In genomic region chr20:40966516-40967185, GRCh38 we compare ENCODE assay signal across 16 cellular contexts.
DNase-seq lines count a peak whose midpoint lies in the region; TF ChIP-seq lines count a peak whose summit lies in the region.
"Had no signal": no experiment of that assay in that cellular context is flagged by ENCODE, and none has a peak within 500 bp of the region (broad histone marks: within the 10 kb centered on the region; RNA-seq: fewer than 3 reads in every experiment).

No MANE protein-coding gene starts in this region.

- no peaks in the 10 kb centered on the region for H3K79me2 ChIP-seq in mammary epithelial cell (ENCODE audit: insufficient read depth, low read length)

- CTCF ChIA-PET in mammary epithelial cell (lab: Charles Lee; ENCODE audit: low non-redundant PET), result no interaction called here

- intact Hi-C loops in mammary epithelial cell (cut with micrococcal nuclease), result loop anchor here (5.0 to 10.0 kb wide), 3 partner anchors 111 to 768 kb away; no protein-coding TSS in a partner anchor
- intact Hi-C loops in activated T-helper 1 cell treated with anti-CD3 and anti-CD28 coated beads, Interleukin-12 subunit alpha, Interleukin-12 subunit beta, Interleukin-2, Interleukin-4 antibody, amounts not matched to agents 30 ng/mL and 10 ng/mL and 1 ng/mL, durations not matched to agents 14 hours and 24 hours and 36 hours (cut with micrococcal nuclease), result loop anchor here (5.0 kb wide), 1 partner anchor 111 kb away; no protein-coding TSS in a partner anchor
- intact Hi-C loops in prostate gland (cut with DNase I), result loop anchor here (10.0 kb wide), 2 partner anchors 1082 to 1702 kb away; no protein-coding TSS in a partner anchor

- H3K9ac ChIP-seq in mammary epithelial cell (ENCODE audit: insufficient read depth, low read length), result no peak overlapping the region

- peaks cover 4% of the 10 kb centered on the region for H3K27me3 Mint-ChIP-seq in activated T-helper 1 cell treated with anti-CD3 and anti-CD28 coated beads, Interleukin-12 subunit alpha, Interleukin-12 subunit beta, Interleukin-2, Interleukin-4 antibody, amounts not matched to agents 30 ng/mL and 10 ng/mL and 1 ng/mL, durations not matched to agents 14 hours and 24 hours and 36 hours (ENCODE audit: insufficient read depth)

- H2AFZ ChIP-seq in mammary epithelial cell (ENCODE audit: low read depth, low read length), result peak overlapping the region; percentile 28
- H2AFZ ChIP-seq: PC-9 had no signal

- BruUV-seq in mammary epithelial cell (replicated peaks; lab: Mats Ljungman, UMichigan), result no TSS peak

- no peaks in the 10 kb centered on the region for H4K20me1 ChIP-seq in mammary epithelial cell (ENCODE audit: insufficient read depth, low read length)

- DNase-seq in activated CD8-positive, alpha-beta memory T cell treated with anti-CD3 and anti-CD28 coated beads for 24 hours, result peak; percentile 49
- DNase-seq in activated CD8-positive, alpha-beta memory T cell treated with anti-CD3 and anti-CD28 coated beads, Interleukin-2, amount 50 U/mL, for 4 hours, result no peak
- DNase-seq in mammary epithelial cell, result no peak
- peak; percentile 82 for DNase-seq in mesenteric fat pad (ENCODE audit: low spot score)
- DNase-seq in activated T-helper 1 cell treated with anti-CD3 and anti-CD28 coated beads, Interleukin-12 subunit alpha, Interleukin-12 subunit beta, Interleukin-2, Interleukin-4 antibody, amounts not matched to agents 30 ng/mL and 10 ng/mL and 1 ng/mL, durations not matched to agents 14 hours and 24 hours and 36 hours (ENCODE audit: low spot score), result no peak
- no peak for DNase-seq in prostate gland (ENCODE audit: low spot score)
- DNase-seq in activated T-cell treated with anti-CD3 and anti-CD28 coated beads for 4 hours, result no peak
- DNase-seq in stimulated activated CD4-positive, alpha-beta T cell treated with anti-CD3 and anti-CD28 coated beads, Interleukin-4, amount 100 ng/mL, for 24 hours, result no peak
- DNase-seq: 8988T, DMS79 treated with DMSO at 0.1 percent for 48 hours, NCI-H187, NCI-H2107, NCI-H226, PC-9 had no signal

- dilution Hi-C loops in mammary epithelial cell (cut with HindIII; ENCODE audit: low sequenced_read_pairs), result no loop called here

- H3K27ac ChIP-seq in mammary epithelial cell (ENCODE audit: insufficient read depth, low read depth, low read length), result no peak overlapping the region
- H3K27ac ChIP-seq in prostate gland, result no peak overlapping the region
- H3K27ac ChIP-seq: PC-9, SJCRH30 had no signal

- no peak for TF ChIP-seq CTCF in mammary epithelial cell (conservative IDR thresholded peaks at IDR 0.05 in 1 of 2, IDR thresholded peaks at IDR 0.05 in 1 of 2; ENCODE audit: extremely low read depth in 1 of 2, insufficient read depth in 1 of 2, low read depth in 1 of 2, low read length in 2 of 2)
- TF ChIP-seq CTCF in prostate gland (IDR thresholded peaks at IDR 0.05), result no peak

- H3K36me3 ChIP-seq in mammary epithelial cell (ENCODE audit: insufficient read depth, low read length) (no peaks in the 10 kb centered on the region), prostate gland (no peaks in the 10 kb centered on the region)
- H3K36me3 ChIP-seq: SJCRH30 had no signal

- no peaks in the 10 kb centered on the region for H3K9me3 ChIP-seq in mammary epithelial cell (replicated peaks; ENCODE audit: insufficient read depth, low read length)
- no peaks in the 10 kb centered on the region for H3K9me3 ChIP-seq in prostate gland
- H3K9me3 ChIP-seq: SJCRH30 had no signal

- H3K4me1 ChIP-seq in mammary epithelial cell (ENCODE audit: insufficient read depth, low read length), result peaks cover 21% of the 10 kb centered on the region
- H3K4me1 ChIP-seq in prostate gland (replicated peaks), result no peaks in the 10 kb centered on the region

- no peak for TF ChIP-seq POLR2A in prostate gland (IDR thresholded peaks at IDR 0.05)

- peaks cover 14% of the 10 kb centered on the region for H3K4me1 Mint-ChIP-seq in activated T-helper 1 cell treated with anti-CD3 and anti-CD28 coated beads, Interleukin-12 subunit alpha, Interleukin-12 subunit beta, Interleukin-2, Interleukin-4 antibody, amounts not matched to agents 30 ng/mL and 10 ng/mL and 1 ng/mL, durations not matched to agents 14 hours and 24 hours and 36 hours (ENCODE audit: low read depth)

- H3K4me3 Mint-ChIP-seq in activated T-helper 1 cell treated with anti-CD3 and anti-CD28 coated beads, Interleukin-12 subunit alpha, Interleukin-12 subunit beta, Interleukin-2, Interleukin-4 antibody, amounts not matched to agents 30 ng/mL and 10 ng/mL and 1 ng/mL, durations not matched to agents 14 hours and 24 hours and 36 hours, result no peak overlapping the region
- H3K4me3 Mint-ChIP-seq: CD14-positive monocyte had no signal

- H3K9me3 Mint-ChIP-seq in activated T-helper 1 cell treated with anti-CD3 and anti-CD28 coated beads, Interleukin-12 subunit alpha, Interleukin-12 subunit beta, Interleukin-2, Interleukin-4 antibody, amounts not matched to agents 30 ng/mL and 10 ng/mL and 1 ng/mL, durations not matched to agents 14 hours and 24 hours and 36 hours, result no peaks in the 10 kb centered on the region
- H3K9me3 Mint-ChIP-seq: CD14-positive monocyte had no signal

- H3K27ac Mint-ChIP-seq in activated T-helper 1 cell treated with anti-CD3 and anti-CD28 coated beads, Interleukin-12 subunit alpha, Interleukin-12 subunit beta, Interleukin-2, Interleukin-4 antibody, amounts not matched to agents 30 ng/mL and 10 ng/mL and 1 ng/mL, durations not matched to agents 14 hours and 24 hours and 36 hours, result no peak overlapping the region

- H3K27me3 ChIP-seq in mammary epithelial cell (ENCODE audit: insufficient read depth, low read length) (no peaks in the 10 kb centered on the region), prostate gland (replicated peaks; ENCODE audit: insufficient read depth) (no peaks in the 10 kb centered on the region)

- no peak overlapping the region for H3K4me3 ChIP-seq in mammary epithelial cell (replicated peaks in 1 of 3; ENCODE audit: insufficient read depth in 1 of 3, low read depth in 2 of 3, low read length in 3 of 3)
- no peak overlapping the region for H3K4me3 ChIP-seq in prostate gland
- H3K4me3 ChIP-seq: PC-9, SJCRH30 had no signal

- no peak overlapping the region for H3K4me2 ChIP-seq in mammary epithelial cell (ENCODE audit: insufficient read depth, low read depth, low read length)
- H3K4me2 ChIP-seq: PC-9 had no signal

- no peaks in the 10 kb centered on the region for H3K36me3 Mint-ChIP-seq in activated T-helper 1 cell treated with anti-CD3 and anti-CD28 coated beads, Interleukin-12 subunit alpha, Interleukin-12 subunit beta, Interleukin-2, Interleukin-4 antibody, amounts not matched to agents 30 ng/mL and 10 ng/mL and 1 ng/mL, durations not matched to agents 14 hours and 24 hours and 36 hours (ENCODE audit: low read depth)
- H3K36me3 Mint-ChIP-seq: CD14-positive monocyte had no signal

- 66% methylated on average over 9 of the region's 9 CpGs for WGBS in mammary epithelial cell (ENCODE audit: low coverage, missing lambda C conversion rate)
- WGBS in prostate gland, result 85% methylated on average over 8 of the region's 9 CpGs

- in situ Hi-C loops in mammary epithelial cell (cut with MboI; ENCODE audit: low sequenced_read_pairs in 2 of 2), result no loop called here

Comparison
In these comparisons a context has a peak if more than half of its experiments do, and no peak if none do; other contexts are left out.
1. DNase-seq: peak in activated CD8-positive, alpha-beta memory T cell treated with anti-CD3 and anti-CD28 coated beads for 24 hours (single experiment) and mesenteric fat pad (single experiment); none in activated CD8-positive, alpha-beta memory T cell treated with anti-CD3 and anti-CD28 coated beads, Interleukin-2, amount 50 U/mL, for 4 hours (single experiment), mammary epithelial cell (single experiment), activated T-helper 1 cell treated with anti-CD3 and anti-CD28 coated beads, Interleukin-12 subunit alpha, Interleukin-12 subunit beta, Interleukin-2, Interleukin-4 antibody, amounts not matched to agents 30 ng/mL and 10 ng/mL and 1 ng/mL, durations not matched to agents 14 hours and 24 hours and 36 hours (single experiment), prostate gland (single experiment), activated T-cell treated with anti-CD3 and anti-CD28 coated beads for 4 hours (single experiment) and stimulated activated CD4-positive, alpha-beta T cell treated with anti-CD3 and anti-CD28 coated beads, Interleukin-4, amount 100 ng/mL, for 24 hours (single experiment).